Comparison of ENCODE assay signal across 19 cellular contexts in the genomic region with DNA sequence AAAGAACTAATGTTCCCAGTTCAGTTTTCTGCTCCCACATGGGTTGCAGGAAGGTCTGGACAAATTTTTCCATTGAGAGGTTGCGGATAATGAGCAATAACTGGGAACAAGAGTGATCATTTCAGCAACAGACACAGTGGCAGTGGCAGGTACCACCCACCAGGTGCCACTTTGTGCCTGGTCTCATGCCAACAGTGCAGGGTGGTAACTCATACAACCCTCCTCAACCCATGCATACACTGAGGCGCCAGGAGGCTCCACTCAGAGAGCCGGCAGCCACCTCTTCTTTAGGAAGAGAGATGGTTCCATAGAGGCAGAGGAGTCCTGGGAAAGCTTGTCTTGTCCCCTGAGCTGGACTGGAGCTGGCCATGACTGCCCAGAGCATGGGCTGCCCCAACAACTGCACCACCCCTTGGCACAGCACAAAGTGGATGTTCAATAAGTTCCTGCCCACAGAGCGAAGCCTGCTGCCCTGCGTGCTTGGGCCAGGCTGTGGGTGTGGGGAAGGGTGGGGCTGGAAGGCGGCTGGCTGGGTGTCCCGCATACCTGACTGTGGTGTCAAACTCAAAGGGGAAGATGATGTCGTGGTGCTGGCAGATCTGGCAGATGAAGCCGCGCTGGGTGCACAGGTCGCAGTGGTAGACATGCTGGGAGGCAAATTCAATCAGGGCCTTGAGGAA. TPM values are rescaled to one million over a fixed set of nuclear protein-coding genes. Genes with fewer than 3 reads are reported as not detected.
DNase-seq lines count a peak whose midpoint lies in the region; ATAC-seq and TF ChIP-seq lines count a peak whose summit lies in the region.
"Had no signal": no experiment of that assay in that cellular context is flagged by ENCODE, and none has a peak within 500 bp of the region (broad histone marks: within the 10 kb centered on the region; RNA-seq: fewer than 3 reads in every experiment).

No MANE protein-coding gene starts in this region.

- no peaks in the 10 kb centered on the region for H3K9me3 Mint-ChIP-seq in Calu3 (ENCODE audit: low read depth, unreplicated experiment)
- H3K9me3 Mint-ChIP-seq: CD4-positive, alpha-beta T cell; natural killer cell; stimulated activated naive CD8-positive, alpha-beta T cell treated with anti-CD3 and anti-CD28 coated beads, Interleukin-15, amount 100 ng/mL, for 72 hours had no signal

- peaks cover 38% of the 10 kb centered on the region for H3K4me1 Mint-ChIP-seq in Calu3 (ENCODE audit: low read depth, unreplicated experiment)
- H3K4me1 Mint-ChIP-seq: natural killer cell had no signal

- DNase-seq in Calu3, result peak; percentile 71
- DNase-seq in RWPE1 (ENCODE audit: low spot score), result no peak
- peak; percentile 30 for DNase-seq in glomerular visceral epithelial cell (ENCODE audit: extremely low spot score)
- peak; percentile 65 for DNase-seq in posterior vena cava (ENCODE audit: low spot score)
- DNase-seq in NCI-H2029 (lab: John Stamatoyannopoulos, UW), result no peak
- DNase-seq in hypothalamus (lab: John Stamatoyannopoulos, UW), result no peak
- DNase-seq: activated CD4-positive, alpha-beta T cell treated with anti-CD3 and anti-CD28 coated beads for 36 hours; activated effector memory CD4-positive, alpha-beta T cell treated with Interleukin-2 at 50 U/mL for 16 hours; CD4-positive, alpha-beta T cell; central memory CD4-positive, alpha-beta T cell; DMS79 treated with DMSO at 0.1 percent for 48 hours; effector memory CD4-positive, alpha-beta T cell; natural killer cell; NCI-H187 treated with DMSO at 0.1 percent for 48 hours; stimulated activated naive CD8-positive, alpha-beta T cell treated with anti-CD3 and anti-CD28 coated beads, Interleukin-15, amount 100 ng/mL, for 72 hours; T1000; uterus had no signal

- POLR2A ChIA-PET in RWPE1 (lab: Yijun Ruan, JAX; ENCODE audit: low non-redundant PET), result no interaction called here

- no TSS peak for BruUV-seq in Calu3 (replicated peaks; lab: Mats Ljungman, UMichigan)

- peak overlapping the region; percentile 66 for H3K27ac Mint-ChIP-seq in Calu3 (ENCODE audit: unreplicated experiment)
- H3K27ac Mint-ChIP-seq: activated CD4-positive, alpha-beta T cell treated with anti-CD3 and anti-CD28 coated beads for 36 hours; natural killer cell had no signal

- ATAC-seq in HG03378 (IDR thresholded peaks at IDR 0.05; ENCODE audit: unreplicated experiment), result no peak
- no peak for ATAC-seq in HG02852 (IDR thresholded peaks at IDR 0.05; ENCODE audit: unreplicated experiment)
- ATAC-seq: activated CD4-positive, alpha-beta T cell treated with anti-CD3 and anti-CD28 coated beads for 36 hours; natural killer cell; stimulated activated naive CD8-positive, alpha-beta T cell treated with anti-CD3 and anti-CD28 coated beads, Interleukin-15, amount 100 ng/mL, for 72 hours had no signal

- intact Hi-C loops in Calu3 (cut with micrococcal nuclease; ENCODE audit: unreplicated experiment) (no loop called here), posterior vena cava (cut with DNase I) (no loop called here)

- CTCF ChIA-PET in Calu3 (lab: Charles Lee) (interaction anchor here (0.7 kb wide), 1 partner anchor 1961 kb away, joined by 3 read pairs; no protein-coding TSS in a partner anchor), RWPE1 (lab: Yijun Ruan, JAX) (no interaction called here)

- H3K36me3 Mint-ChIP-seq in Calu3 (ENCODE audit: insufficient read depth, unreplicated experiment), result peaks cover 79% of the 10 kb centered on the region
- H3K36me3 Mint-ChIP-seq: natural killer cell had no signal

- H3K4me3 Mint-ChIP-seq in Calu3 (ENCODE audit: low read depth, unreplicated experiment), result no peak overlapping the region
- H3K4me3 Mint-ChIP-seq: activated CD4-positive, alpha-beta T cell treated with anti-CD3 and anti-CD28 coated beads for 36 hours; CD4-positive, alpha-beta T cell; natural killer cell; stimulated activated naive CD8-positive, alpha-beta T cell treated with anti-CD3 and anti-CD28 coated beads, Interleukin-15, amount 100 ng/mL, for 72 hours had no signal

- peak; percentile 24 for TF ChIP-seq CTCF in Calu3 (IDR thresholded peaks at IDR 0.05; ENCODE audit: unreplicated experiment)
- no peak for TF ChIP-seq CTCF in RWPE1 (conservative IDR thresholded peaks at IDR 0.05; ENCODE audit: low read depth)

- H3K27me3 Mint-ChIP-seq in Calu3 (ENCODE audit: unreplicated experiment), result no peaks in the 10 kb centered on the region
- H3K27me3 Mint-ChIP-seq: activated CD4-positive, alpha-beta T cell treated with anti-CD3 and anti-CD28 coated beads for 36 hours; CD4-positive, alpha-beta T cell; stimulated activated naive CD8-positive, alpha-beta T cell treated with anti-CD3 and anti-CD28 coated beads, Interleukin-15, amount 100 ng/mL, for 72 hours had no signal

- peak overlapping the region; percentile 89 for H3K27ac ChIP-seq in RWPE1
- H3K27ac ChIP-seq: uterus had no signal

RNA-seq across cellular contexts. Expression of gene ARHGAP27, which starts 6.4 kb away (rescaled TPM):
- total RNA-seq in Calu3 (2022) (104 and 125 TPM in 2 replicates), posterior vena cava (10 to 100 TPM; 17.8 to 24.5 TPM)

RNA-seq across cellular contexts. Expression of gene PLEKHM1, which starts 51.5 kb away (rescaled TPM):
- total RNA-seq in Calu3 (2022) (82.4 and 107 TPM in 2 replicates), posterior vena cava (10 to 100 TPM; 43.2 to 45.3 TPM)

Comparison
In these comparisons a context has a peak if more than half of its experiments do, and no peak if none do; other contexts are left out.
1. DNase-seq: peak in Calu3 (single experiment), glomerular visceral epithelial cell (single experiment) and posterior vena cava (single experiment); none in RWPE1 (single experiment), NCI-H2029 (single experiment) and hypothalamus (0 of 51).